In genomic region chr4:147837435-147837834, GRCh38 we compare ENCODE assay signal across 12 cellular contexts.
DNase-seq lines count a peak whose midpoint lies in the region; ATAC-seq and TF ChIP-seq lines count a peak whose summit lies in the region.
"Had no signal": no experiment of that assay in that cellular context is flagged by ENCODE, and none has a peak within 500 bp of the region (broad histone marks: within the 10 kb centered on the region; RNA-seq: fewer than 3 reads in every experiment).

No MANE protein-coding gene starts in this region.

- TF ChIP-seq CTCF in BJ (IDR thresholded peaks at IDR 0.05; ENCODE audit: insufficient read depth, low read depth, low read length) = peak; percentile 21; the same call in 1 of the 2 replicates

- DNase-seq in BJ (ENCODE audit: low read depth) (no peak), cerebellar cortex (ENCODE audit: low spot score) (peak; percentile 29), NCI-H1092 treated with DMSO at 0.1 percent for 48 hours (lab: John Stamatoyannopoulos, UW) (no peak), midbrain (lab: John Stamatoyannopoulos, UW) (no peak)
- DNase-seq in natural killer cell treated with Interleukin-12 subunit alpha and Interleukin-12 subunit beta and Interleukin-15 and Interleukin-18, amount 100 ng/mL, for 72 hours (ENCODE audit: low spot score) = no peak
- no peak for DNase-seq in CD8-positive, alpha-beta memory T cell
- DNase-seq: colonic mucosa; stimulated activated naive CD4-positive, alpha-beta T cell; T-cell had no signal

- POLR2A ChIA-PET in BJ (lab: Charles Lee) = no interaction called here
- POLR2A ChIA-PET in CD8-positive, alpha-beta memory T cell (lab: Charles Lee) = no interaction called here

- no peak overlapping the region for H3K4me3 ChIP-seq in BJ (ENCODE audit: low read depth, low read length)
- no peak overlapping the region for H3K4me3 ChIP-seq in CD8-positive, alpha-beta memory T cell (ENCODE audit: low read length)
- H3K4me3 ChIP-seq: colonic mucosa, skin epidermis had no signal

- peak; percentile 57 for ATAC-seq in HG03342 (IDR thresholded peaks at IDR 0.05; ENCODE audit: unreplicated experiment)
- no peak for ATAC-seq in natural killer cell treated with Interleukin-12 subunit alpha and Interleukin-12 subunit beta and Interleukin-15 and Interleukin-18, amount 100 ng/mL, for 72 hours
- no peak for ATAC-seq in HG03025 (IDR thresholded peaks at IDR 0.05; ENCODE audit: low FRiP score, unreplicated experiment)
- ATAC-seq: T-cell had no signal

- H3K27ac Mint-ChIP-seq in natural killer cell treated with Interleukin-12 subunit alpha and Interleukin-12 subunit beta and Interleukin-15 and Interleukin-18, amount 100 ng/mL, for 72 hours = peak overlapping the region in 1 of 2 donors; percentile 36
- no peak overlapping the region for H3K27ac Mint-ChIP-seq in CD8-positive, alpha-beta memory T cell
- H3K27ac Mint-ChIP-seq: T-cell had no signal

- no peaks in the 10 kb centered on the region for H3K9me3 ChIP-seq in CD8-positive, alpha-beta memory T cell (ENCODE audit: low read length)
- H3K9me3 ChIP-seq: colonic mucosa had no signal

- H3K4me1 ChIP-seq in CD8-positive, alpha-beta memory T cell (ENCODE audit: insufficient read depth, low read length) = no peaks in the 10 kb centered on the region
- H3K4me1 ChIP-seq: colonic mucosa had no signal

- H3K36me3 ChIP-seq in BJ (ENCODE audit: control insufficient read depth, insufficient read depth, low read length) = no peaks in the 10 kb centered on the region
- no peaks in the 10 kb centered on the region for H3K36me3 ChIP-seq in CD8-positive, alpha-beta memory T cell (ENCODE audit: insufficient read depth, low read length)
- H3K36me3 ChIP-seq: colonic mucosa had no signal

- no peaks in the 10 kb centered on the region for H3K9me3 Mint-ChIP-seq in natural killer cell treated with Interleukin-12 subunit alpha and Interleukin-12 subunit beta and Interleukin-15 and Interleukin-18, amount 100 ng/mL, for 72 hours
- H3K9me3 Mint-ChIP-seq in CD8-positive, alpha-beta memory T cell = no peaks in the 10 kb centered on the region
- H3K9me3 Mint-ChIP-seq: T-cell had no signal

- H3K4me1 Mint-ChIP-seq in natural killer cell treated with Interleukin-12 subunit alpha and Interleukin-12 subunit beta and Interleukin-15 and Interleukin-18, amount 100 ng/mL, for 72 hours (ENCODE audit: low read depth in 2 of 2) = peaks cover 24 to 26% of the 10 kb centered on the region in 2 donors
- H3K4me1 Mint-ChIP-seq in CD8-positive, alpha-beta memory T cell = peaks cover 13 to 27% (median 19%) of the 10 kb centered on the region in 3 donors

- H3K27ac ChIP-seq in CD8-positive, alpha-beta memory T cell (ENCODE audit: low read depth, low read length) = no peak overlapping the region
- H3K27ac ChIP-seq: colonic mucosa, skin epidermis had no signal

- no peaks in the 10 kb centered on the region for H3K27me3 Mint-ChIP-seq in natural killer cell treated with Interleukin-12 subunit alpha and Interleukin-12 subunit beta and Interleukin-15 and Interleukin-18, amount 100 ng/mL, for 72 hours
- H3K27me3 Mint-ChIP-seq in CD8-positive, alpha-beta memory T cell = no peaks in the 10 kb centered on the region
- H3K27me3 Mint-ChIP-seq: T-cell had no signal

- no peaks in the 10 kb centered on the region for H3K27me3 ChIP-seq in BJ (ENCODE audit: control insufficient read depth, insufficient read depth, low read length)
- H3K27me3 ChIP-seq in CD8-positive, alpha-beta memory T cell (ENCODE audit: insufficient read depth, low read length, poor library complexity, severe bottlenecking) = no peaks in the 10 kb centered on the region
- H3K27me3 ChIP-seq: colonic mucosa had no signal

- CTCF ChIA-PET in BJ (lab: Yijun Ruan, JAX) = interaction anchor here (1.6 kb wide), 1 partner anchor 12 kb away, joined by 3 read pairs; no protein-coding TSS in a partner anchor
- CTCF ChIA-PET in CD8-positive, alpha-beta memory T cell (lab: Charles Lee) = no interaction called here

- H3K4me3 Mint-ChIP-seq in natural killer cell treated with Interleukin-12 subunit alpha and Interleukin-12 subunit beta and Interleukin-15 and Interleukin-18, amount 100 ng/mL, for 72 hours = peak overlapping the region; percentile 22
- H3K4me3 Mint-ChIP-seq in CD8-positive, alpha-beta memory T cell = no peak overlapping the region

- peaks cover 4% of the 10 kb centered on the region for H3K36me3 Mint-ChIP-seq in natural killer cell treated with Interleukin-12 subunit alpha and Interleukin-12 subunit beta and Interleukin-15 and Interleukin-18, amount 100 ng/mL, for 72 hours
- peaks cover 2 to 10% (median 10%) of the 10 kb centered on the region in 3 donors for H3K36me3 Mint-ChIP-seq in CD8-positive, alpha-beta memory T cell
